Comparison of ENCODE assay signal across 8 cellular contexts in the genomic region with DNA sequence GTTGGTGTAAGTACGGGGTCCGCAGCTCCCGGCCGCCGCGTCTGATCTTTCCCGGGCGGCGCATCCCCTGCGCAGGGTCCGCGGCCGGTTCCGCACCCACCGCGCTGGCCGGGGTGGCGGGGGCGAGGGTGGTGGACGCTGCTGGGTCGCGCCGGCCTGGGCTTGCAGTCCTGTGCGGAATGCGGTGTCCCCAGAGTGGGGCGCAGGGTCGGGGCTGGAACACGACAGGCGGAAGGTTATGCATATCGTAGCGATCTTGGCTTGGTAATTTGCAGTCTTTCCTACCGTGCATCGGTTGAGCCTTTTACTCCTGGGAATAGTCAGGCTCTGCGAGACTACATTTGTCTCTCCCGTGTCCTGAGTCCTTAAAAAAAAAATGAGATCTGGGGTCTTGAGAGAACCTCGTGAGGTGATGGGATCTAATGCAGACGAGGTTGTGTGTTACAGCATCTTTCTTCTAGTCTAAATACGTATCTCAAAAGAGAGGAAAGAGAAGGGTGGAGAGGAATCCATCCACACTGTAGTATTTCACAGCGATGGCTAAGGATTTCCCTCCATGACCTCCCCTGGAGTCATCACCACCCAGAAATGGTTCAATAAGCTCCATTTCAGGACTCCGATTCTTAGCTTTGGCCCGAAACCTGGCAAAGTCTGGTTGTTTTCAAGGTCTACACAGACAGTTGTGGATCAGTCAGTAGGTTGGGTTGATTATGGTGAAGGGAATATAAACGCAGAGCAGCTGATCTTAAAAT. TPM values are rescaled to one million over a fixed set of nuclear protein-coding genes. Genes with fewer than 3 reads are reported as not detected.
DNase-seq lines count a peak whose midpoint lies in the region; ATAC-seq and TF ChIP-seq lines count a peak whose summit lies in the region.

No MANE protein-coding gene starts in this region.

- no peaks in the 10 kb centered on the region for H4K20me1 ChIP-seq in IMR-90 (ENCODE audit: insufficient read depth, low read length)

- H3K79me1 ChIP-seq in IMR-90 (ENCODE audit: low read depth in 1 of 2, low read length in 2 of 2) = peaks cover 16 to 47% of the 10 kb centered on the region in 2 experiments

- H3K27ac ChIP-seq in IMR-90 (ENCODE audit: insufficient read depth, low read length) = peak overlapping the region; percentile 58
- peak overlapping the region; percentile 91 to 96 (median 95) for H3K27ac ChIP-seq in gastroesophageal sphincter
- H3K27ac ChIP-seq in parathyroid adenoma = peak overlapping the region; percentile 96

- TF ChIP-seq EP300 in gastroesophageal sphincter (IDR thresholded peaks at IDR 0.05) = no peak

- no TSS peak for BruUV-seq in IMR-90 (replicated peaks; lab: Mats Ljungman, UMichigan)

- H3K36me3 ChIP-seq in IMR-90 (ENCODE audit: control insufficient read depth, insufficient read depth, low read length) = peaks cover under 1% of the 10 kb centered on the region; the same call in 1 of the 2 replicates
- H3K36me3 ChIP-seq in gastroesophageal sphincter = peaks cover 5 to 10% of the 10 kb centered on the region in 2 donors
- no peaks in the 10 kb centered on the region for H3K36me3 ChIP-seq in parathyroid adenoma (ENCODE audit: control insufficient read depth, insufficient read depth, low read length)

- peaks cover 7% of the 10 kb centered on the region for H3K27me3 Mint-ChIP-seq in activated CD8-positive, alpha-beta T cell treated with anti-CD3 and anti-CD28 coated beads for 36 hours

- peak overlapping the region; percentile 28; the same call in 1 of the 2 replicates for H2BK120ac ChIP-seq in IMR-90 (ENCODE audit: low read depth, low read length)

- H3K4me3 ChIP-seq in IMR-90 (ENCODE audit: insufficient read depth, low read depth, low read length) (peak overlapping the region; percentile 97), gastroesophageal sphincter (peak overlapping the region; percentile 94 to 98), parathyroid adenoma (ENCODE audit: low read depth, low read length) (peak overlapping the region; percentile 100)

- peak overlapping the region; percentile 71 for H3K9ac ChIP-seq in IMR-90 (ENCODE audit: low read depth, low read length)
- H3K9ac ChIP-seq in parathyroid adenoma = peak overlapping the region; percentile 78

- peak overlapping the region; percentile 76 for H2AK9ac ChIP-seq in IMR-90 (replicated peaks; ENCODE audit: low read depth, low read length, poor library complexity)

- H3K9me3 ChIP-seq in IMR-90 (ENCODE audit: control insufficient read depth, insufficient read depth, low read length) (no peaks in the 10 kb centered on the region), gastroesophageal sphincter (no peaks in the 10 kb centered on the region), parathyroid adenoma (ENCODE audit: control insufficient read depth, low read length) (no peaks in the 10 kb centered on the region)

- ATAC-seq in IMR-90 (ENCODE audit: low read depth) = peak; percentile 0
- ATAC-seq in activated CD8-positive, alpha-beta T cell treated with anti-CD3 and anti-CD28 coated beads for 36 hours = no peak
- ATAC-seq in gastroesophageal sphincter = no peak
- ATAC-seq in HG03565 (IDR thresholded peaks at IDR 0.05; ENCODE audit: unreplicated experiment) = no peak
- no peak for ATAC-seq in GM21381 (IDR thresholded peaks at IDR 0.05; ENCODE audit: unreplicated experiment)

- H2BK15ac ChIP-seq in IMR-90 (ENCODE audit: low read depth, low read length) = peak overlapping the region; percentile 42; the same call in 1 of the 3 replicates

- H3K18ac ChIP-seq in IMR-90 (ENCODE audit: low read depth, low read length) = peak overlapping the region; percentile 68

- peak overlapping the region; percentile 72 for H3K4me3 Mint-ChIP-seq in activated CD8-positive, alpha-beta T cell treated with anti-CD3 and anti-CD28 coated beads for 36 hours

- H3K9me3 Mint-ChIP-seq in activated CD8-positive, alpha-beta T cell treated with anti-CD3 and anti-CD28 coated beads for 36 hours = no peaks in the 10 kb centered on the region

- no peak for TF ChIP-seq CTCF in IMR-90 (conservative IDR thresholded peaks at IDR 0.05; ENCODE audit: low read depth, low read length)
- no peak for TF ChIP-seq CTCF in activated CD8-positive, alpha-beta T cell treated with anti-CD3 and anti-CD28 coated beads for 36 hours (IDR thresholded peaks at IDR 0.05)
- TF ChIP-seq CTCF in gastroesophageal sphincter (IDR thresholded peaks at IDR 0.05) = no peak
- no peak for TF ChIP-seq CTCF in parathyroid adenoma (IDR thresholded peaks at IDR 0.05)

- 0 out of 2 replicates have a peak overlapping the region, but pooled peaks have one; percentile 1 for H2BK20ac ChIP-seq in IMR-90 (ENCODE audit: low read depth, low read length)

- peak overlapping the region; percentile 11; the same call in 1 of the 2 replicates for H4K5ac ChIP-seq in IMR-90 (ENCODE audit: low read depth, low read length)

- dilution Hi-C loops in IMR-90 (cut with HindIII; ENCODE audit: low sequenced_read_pairs, unreplicated experiment) = no loop called here

- intact Hi-C loops in IMR-90 (cut with micrococcal nuclease) = loop anchor here (2.0 to 5.0 kb wide), 3 partner anchors 220 to 260 kb away; partner anchors contain the start of genes BLZF1 and NME7
- intact Hi-C loops in activated CD8-positive, alpha-beta T cell treated with anti-CD3 and anti-CD28 coated beads for 36 hours (cut with micrococcal nuclease) = loop anchor here (10.0 kb wide), 1 partner anchor 258 kb away; the partner anchor contains the start of genes BLZF1 and NME7

- H3K36me3 Mint-ChIP-seq in activated CD8-positive, alpha-beta T cell treated with anti-CD3 and anti-CD28 coated beads for 36 hours (ENCODE audit: low read depth) = peaks cover 2% of the 10 kb centered on the region

- H2AK5ac ChIP-seq in IMR-90 (ENCODE audit: low read depth, low read length) = peak overlapping the region; percentile 52; the same call in 1 of the 2 replicates

- H4K91ac ChIP-seq in IMR-90 (ENCODE audit: insufficient read depth, low read depth, low read length) = peak overlapping the region; percentile 75

- peak overlapping the region; percentile 77 for H2BK5ac ChIP-seq in IMR-90 (ENCODE audit: low read depth, low read length, poor library complexity, severe bottlenecking)

- 0% methylated on average over 8 of the region's 42 CpGs; no CpG with 5 or more reads in 1 of the 2 experiments for WGBS in IMR-90 (ENCODE audit: extremely low coverage in 2 of 2, insufficient read length in 1 of 2), 2 experiments
- WGBS in gastroesophageal sphincter (ENCODE audit: low coverage in 1 of 2), 2 donors = 1 to 2% methylated on average over 11 to 16 of the region's 42 CpGs

- CTCF ChIA-PET in IMR-90 (lab: Yijun Ruan, JAX) = interaction anchor here (0.6 to 1.0 kb wide), 4 partner anchors 95 to 482 kb away, joined by 3 to 5 read pairs (median 4); no protein-coding TSS in a partner anchor
- CTCF ChIA-PET in activated CD8-positive, alpha-beta T cell treated with anti-CD3 and anti-CD28 coated beads for 36 hours (lab: Charles Lee) = interaction anchor here (1.0 kb wide), 1 partner anchor 504 kb away, joined by 3 read pairs; no protein-coding TSS in a partner anchor

- peaks cover 7% of the 10 kb centered on the region for H3K27me3 ChIP-seq in IMR-90 (ENCODE audit: control insufficient read depth, insufficient read depth, low read length)
- H3K27me3 ChIP-seq in gastroesophageal sphincter = no peaks in the 10 kb centered on the region
- no peaks in the 10 kb centered on the region for H3K27me3 ChIP-seq in parathyroid adenoma (ENCODE audit: control insufficient read depth, insufficient read depth, low read length)

- H3K4me1 ChIP-seq in IMR-90 (ENCODE audit: control insufficient read depth, insufficient read depth, low read length) (peaks cover 18% of the 10 kb centered on the region), gastroesophageal sphincter (peaks cover 0 to 74% (median 16%) of the 10 kb centered on the region in 3 donors), parathyroid adenoma (peaks cover 20% of the 10 kb centered on the region)

- no peak overlapping the region for H3K27ac Mint-ChIP-seq in activated CD8-positive, alpha-beta T cell treated with anti-CD3 and anti-CD28 coated beads for 36 hours

- H3K4me1 Mint-ChIP-seq in activated CD8-positive, alpha-beta T cell treated with anti-CD3 and anti-CD28 coated beads for 36 hours (ENCODE audit: low read depth) = peaks cover 35% of the 10 kb centered on the region

- peak overlapping the region in 1 of 2 experiments; percentile 48; a peak in 1 of 4 replicates for H4K8ac ChIP-seq in IMR-90 (ENCODE audit: low read depth in 2 of 2, low read length in 2 of 2)

- TF ChIP-seq POLR2A in IMR-90 (IDR thresholded peaks at IDR 0.05; ENCODE audit: low read depth, low read length) (no peak), gastroesophageal sphincter (IDR thresholded peaks at IDR 0.05) (no peak)

- in situ Hi-C loops in IMR-90 (cut with MboI; ENCODE audit: low sequenced_read_pairs) = loop anchor here (25.0 kb wide), 2 partner anchors 970 to 1605 kb away; partner anchors contain the start of gene GPR161

- TF ChIP-seq RAD21 in IMR-90 (IDR thresholded peaks at IDR 0.05; ENCODE audit: low read length) = no peak

- peak; percentile 79 for DNase-seq in NCI-H1092 treated with DMSO at 0.1 percent for 48 hours (lab: John Stamatoyannopoulos, UW)
- DNase-seq in NCI-H1092 (lab: John Stamatoyannopoulos, UW) = no peak
- peak; percentile 39 for DNase-seq in IMR-90
- no peak for DNase-seq in activated CD8-positive, alpha-beta T cell treated with anti-CD3 and anti-CD28 coated beads for 36 hours

- POLR2A ChIA-PET in IMR-90 (lab: Charles Lee; ENCODE audit: unreplicated experiment) = no interaction called here
- POLR2A ChIA-PET in activated CD8-positive, alpha-beta T cell treated with anti-CD3 and anti-CD28 coated beads for 36 hours (lab: Charles Lee) = interaction anchor here (0.6 kb wide), 1 partner anchor 416 kb away, joined by 3 read pairs; no protein-coding TSS in a partner anchor

- peaks cover 5% of the 10 kb centered on the region; the same call in 1 of the 2 replicates for H3K9me1 ChIP-seq in IMR-90 (ENCODE audit: insufficient read depth, low read length)

- H3K4ac ChIP-seq in IMR-90 (ENCODE audit: low read depth, low read length) = peak overlapping the region; percentile 61

- peak overlapping the region; percentile 91 for H2AFZ ChIP-seq in IMR-90 (replicated peaks; ENCODE audit: low read length, poor library complexity)
- peak overlapping the region; percentile 50 for H2AFZ ChIP-seq in parathyroid adenoma

- H3K79me2 ChIP-seq in parathyroid adenoma = peaks cover 31% of the 10 kb centered on the region

- H3K56ac ChIP-seq in IMR-90 (ENCODE audit: extremely low read depth, insufficient read depth, low read length) = peak overlapping the region; percentile 76; the same call in 1 of the 2 replicates

- peak overlapping the region; percentile 59 for H3K14ac ChIP-seq in IMR-90 (replicated peaks; ENCODE audit: low read depth, low read length)

- peak overlapping the region; percentile 94 for H3K23ac ChIP-seq in IMR-90 (ENCODE audit: low read depth, low read length)

- peak overlapping the region; percentile 99 for H3K4me2 ChIP-seq in IMR-90 (ENCODE audit: low read depth, low read length)
- H3K4me2 ChIP-seq in parathyroid adenoma (ENCODE audit: low read length) = peak overlapping the region; percentile 94

RNA-seq across cellular contexts. Expression of gene ATP1B1, which starts 0.6 kb away (rescaled TPM):
- total RNA-seq in IMR-90 (2012; rRNA removed) = 14.5 and 20.3 TPM in 2 replicates
- 22.1 and 24.6 TPM in 2 replicates for polyA plus RNA-seq in IMR-90 (2012; rRNA removed)
- 11.4 and 12.3 TPM in 2 replicates for polyA plus RNA-seq in IMR-90 (2012; cell fraction: cytosol; rRNA removed)
- 3.0 and 8.8 TPM in 2 replicates for polyA plus RNA-seq in IMR-90 (2012; cell fraction: nucleus; rRNA removed; ENCODE audit: low replicate concordance)
- 1 to 10 TPM; 3.1 to 3.7 TPM for total RNA-seq in activated CD8-positive, alpha-beta T cell treated with anti-CD3 and anti-CD28 coated beads for 36 hours
- 100 to 1,000 TPM in 2 of 4 donors, 10 to 100 TPM in 2; 94.8 to 137 (median 103) TPM for total RNA-seq in gastroesophageal sphincter

Comparison
In these comparisons a context has a peak if more than half of its experiments do, and no peak if none do; other contexts are left out.
1. DNase-seq: peak in NCI-H1092 treated with DMSO at 0.1 percent for 48 hours (single experiment) and IMR-90 (single experiment); none in NCI-H1092 (single experiment) and activated CD8-positive, alpha-beta T cell treated with anti-CD3 and anti-CD28 coated beads for 36 hours (single experiment).
2. Peak in every context shown above with its lines, with median percentiles within 50 percentile points of each other: H3K27ac ChIP-seq and H3K4me3 ChIP-seq.